ENCODE assay signal across 9 cellular contexts in the genomic region with DNA sequence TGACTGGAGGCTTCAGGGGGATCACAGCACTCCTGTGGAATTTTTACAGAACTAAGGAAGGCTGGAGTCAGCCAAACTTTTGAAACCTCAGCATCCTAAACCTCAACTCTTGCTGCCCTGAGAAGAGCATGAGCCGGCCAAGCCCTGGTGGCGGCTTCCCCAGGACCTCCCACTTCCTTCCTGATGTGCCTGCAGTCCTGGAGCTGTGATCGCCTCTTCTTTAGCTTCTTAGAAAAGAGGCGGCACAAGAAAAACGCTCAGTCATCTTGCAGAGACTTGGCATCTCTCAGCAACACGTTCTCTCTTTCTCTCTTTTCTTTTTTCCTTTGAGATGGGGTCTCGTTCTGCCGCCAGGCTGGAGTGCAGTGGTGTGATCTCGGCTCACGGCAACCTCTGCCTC. TPM values are rescaled to one million over a fixed set of nuclear protein-coding genes. Genes with fewer than 3 reads are reported as not detected.
A peak's percentile ranks its signal among the peaks of the same experiment; 100 is the strongest.
DNase-seq lines count a peak whose midpoint lies in the region; ATAC-seq and TF ChIP-seq lines count a peak whose summit lies in the region.
"Had no signal": no experiment of that assay in that cellular context is flagged by ENCODE, and none has a peak within 500 bp of the region (broad histone marks: within the 10 kb centered on the region; RNA-seq: fewer than 3 reads in every experiment).

No MANE protein-coding gene starts in this region.

- H3K27me3 Mint-ChIP-seq in activated T-cell treated with anti-CD3 and anti-CD28 coated beads, Interleukin-2, amount 50 U/mL, for 4 hours (ENCODE audit: low read depth) = peaks cover 2% of the 10 kb centered on the region
- no peaks in the 10 kb centered on the region for H3K27me3 Mint-ChIP-seq in activated B cell treated with CpG ODN at 0.5 μM for 24 hours

- no peaks in the 10 kb centered on the region for H3K9me3 Mint-ChIP-seq in activated T-cell treated with anti-CD3 and anti-CD28 coated beads, Interleukin-2, amount 50 U/mL, for 4 hours
- no peaks in the 10 kb centered on the region for H3K9me3 Mint-ChIP-seq in activated B cell treated with CpG ODN at 0.5 μM for 24 hours

- H3K4me3 Mint-ChIP-seq in activated T-cell treated with anti-CD3 and anti-CD28 coated beads, Interleukin-2, amount 50 U/mL, for 4 hours = peak overlapping the region; percentile 22
- peak overlapping the region; percentile 12 for H3K4me3 Mint-ChIP-seq in activated B cell treated with CpG ODN at 0.5 μM for 24 hours

- H3K36me3 ChIP-seq in testis (ENCODE audit: low read depth, missing control alignments) = no peaks in the 10 kb centered on the region

- no peak for TF ChIP-seq POLR2A in testis (IDR thresholded peaks at IDR 0.05)

- no peak overlapping the region for H3K27ac Mint-ChIP-seq in activated B cell treated with CpG ODN at 0.5 μM for 24 hours

- POLR2A ChIA-PET in activated B cell treated with CpG ODN at 0.5 μM for 24 hours (lab: Charles Lee) = interaction anchor here (0.7 to 2.3 kb wide), 8 partner anchors 27 to 239 kb away, joined by 3 to 18 read pairs (median 9); a partner anchor contains a TSS

- no peaks in the 10 kb centered on the region for H3K9me3 ChIP-seq in right cardiac atrium (ENCODE audit: control insufficient read depth, low read length)
- no peaks in the 10 kb centered on the region for H3K9me3 ChIP-seq in testis

- H3K27me3 ChIP-seq in right cardiac atrium (ENCODE audit: control insufficient read depth, insufficient read depth) = no peaks in the 10 kb centered on the region
- H3K27me3 ChIP-seq in testis = no peaks in the 10 kb centered on the region

- H3K4me1 ChIP-seq in right cardiac atrium (ENCODE audit: control insufficient read depth, insufficient read depth, low read length) (no peaks in the 10 kb centered on the region), testis (no peaks in the 10 kb centered on the region)

- CTCF ChIA-PET in activated B cell treated with CpG ODN at 0.5 μM for 24 hours (lab: Charles Lee) = interaction anchor here (0.9 to 8.0 kb wide), 19 partner anchors 9 to 322 kb away, joined by 3 to 84 read pairs (median 12); a partner anchor contains a TSS

- H3K4me3 ChIP-seq in right cardiac atrium (ENCODE audit: low read length) (no peak overlapping the region), testis (no peak overlapping the region)

- 47% methylated on average over 10 of the region's 10 CpGs for WGBS in right cardiac atrium
- 68 to 71% methylated on average over 10 of the region's 10 CpGs for WGBS in testis, 2 donors

- ATAC-seq in activated T-cell treated with anti-CD3 and anti-CD28 coated beads, Interleukin-2, amount 50 U/mL, for 4 hours = peak in 1 of 2 donors; percentile 43
- no peak for ATAC-seq in activated B cell treated with CpG ODN at 0.5 μM for 24 hours (ENCODE audit: low read depth)
- peak; percentile 73 to 74 for ATAC-seq in right cardiac atrium

- H3K36me3 Mint-ChIP-seq in activated T-cell treated with anti-CD3 and anti-CD28 coated beads, Interleukin-2, amount 50 U/mL, for 4 hours (ENCODE audit: insufficient read depth) = no peaks in the 10 kb centered on the region
- H3K36me3 Mint-ChIP-seq in activated B cell treated with CpG ODN at 0.5 μM for 24 hours (ENCODE audit: low read depth) = no peaks in the 10 kb centered on the region

- TF ChIP-seq CTCF in activated B cell treated with CpG ODN at 0.5 μM for 24 hours (IDR thresholded peaks at IDR 0.05) (no peak), testis (IDR thresholded peaks at IDR 0.05) (no peak)

- intact Hi-C loops in activated B cell treated with CpG ODN at 0.5 μM for 24 hours (cut with micrococcal nuclease) = no loop called here
- intact Hi-C loops in right cardiac atrium (cut with DNase I) = no loop called here
- intact Hi-C loops in testis (cut with DNase I; ENCODE audit: low total_unique reads) = no loop called here

- no peak overlapping the region for H3K27ac ChIP-seq in right cardiac atrium (ENCODE audit: low read length)
- peak overlapping the region in 1 of 2 donors; percentile 58 for H3K27ac ChIP-seq in testis

- no peak for DNase-seq in activated T-cell treated with anti-CD3 and anti-CD28 coated beads, Interleukin-2, amount 50 U/mL, for 4 hours
- DNase-seq in activated T-cell treated with anti-CD3 and anti-CD28 coated beads for 4 hours (no peak), activated B cell treated with CpG ODN at 0.5 μM for 24 hours (no peak), right cardiac atrium (peak; percentile 47 to 81 (median 80)), testis (peak; percentile 35), 8988T (no peak), NCI-H2227 (lab: John Stamatoyannopoulos, UW; ENCODE audit: unreplicated experiment) (no peak), HuH-7 (ENCODE audit: low spot score) (no peak)
- DNase-seq: NCI-H146 had no signal

- peaks cover 26% of the 10 kb centered on the region for H3K4me1 Mint-ChIP-seq in activated T-cell treated with anti-CD3 and anti-CD28 coated beads, Interleukin-2, amount 50 U/mL, for 4 hours (ENCODE audit: low read depth)
- peaks cover 18% of the 10 kb centered on the region for H3K4me1 Mint-ChIP-seq in activated B cell treated with CpG ODN at 0.5 μM for 24 hours

RNA-seq across cellular contexts. Expression of a gene that starts 40.4 kb away (rescaled TPM):
- 10 to 100 TPM in 1 of 3 donors, 1 to 10 TPM in 2; 7.9 to 11.2 (median 9.0) TPM for total RNA-seq in activated T-cell treated with anti-CD3 and anti-CD28 coated beads, Interleukin-2, amount 50 U/mL, for 4 hours
- total RNA-seq in activated B cell treated with CpG ODN at 0.5 μM for 24 hours (99.5 and 116 TPM in 2 replicates), right cardiac atrium (10 to 100 TPM in 1 of 4 donors, 1 to 10 TPM in 3; 4.4 to 10.8 (median 8.2) TPM), testis (10 to 100 TPM; 10.9 to 13.4 TPM)
- polyA plus RNA-seq in right cardiac atrium (3.5 TPM), testis (ENCODE audit: insufficient read depth, low read depth, low replicate concordance) (5.5 TPM)

Comparison
In these comparisons a context has a peak if more than half of its experiments do, and no peak if none do; other contexts are left out.
1. DNase-seq: peak in right cardiac atrium (3 of 3) and testis (single experiment); none in activated T-cell treated with anti-CD3 and anti-CD28 coated beads, Interleukin-2, amount 50 U/mL, for 4 hours (single experiment), activated T-cell treated with anti-CD3 and anti-CD28 coated beads for 4 hours (single experiment), activated B cell treated with CpG ODN at 0.5 μM for 24 hours (single experiment), 8988T (single experiment), NCI-H2227 (single experiment) and HuH-7 (single experiment).